Comparison of ENCODE assay signal across 34 cellular contexts in the genomic region with DNA sequence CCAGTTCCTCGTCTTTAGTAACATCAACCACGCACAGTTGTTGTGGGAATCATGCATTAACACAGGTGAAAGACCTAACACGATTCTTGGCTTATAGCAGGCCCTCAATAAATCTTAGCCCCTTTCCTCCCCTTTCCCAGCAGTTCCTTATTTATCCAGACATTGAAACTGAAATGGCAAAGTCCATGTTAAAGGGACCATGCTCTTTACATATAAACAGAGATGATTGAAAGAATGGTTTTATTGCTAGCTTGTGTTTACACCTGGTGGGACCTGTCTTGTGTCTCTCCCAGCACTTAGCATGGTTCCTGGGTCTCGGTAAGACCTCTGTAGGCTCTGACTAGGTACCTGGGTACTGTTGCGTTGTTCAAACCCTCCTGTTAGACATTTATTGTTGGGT.
A peak's percentile ranks its signal among the peaks of the same experiment; 100 is the strongest.
DNase-seq lines count a peak whose midpoint lies in the region; ATAC-seq, FAIRE-seq and TF ChIP-seq lines count a peak whose summit lies in the region.
"Had no signal": no experiment of that assay in that cellular context is flagged by ENCODE, and none has a peak within 500 bp of the region (broad histone marks: within the 10 kb centered on the region; RNA-seq: fewer than 3 reads in every experiment).

No MANE protein-coding gene starts in this region.

- H3K9me3 ChIP-seq in mucosa of descending colon (no peaks in the 10 kb centered on the region), neural progenitor cell (ENCODE audit: low read depth) (no peaks in the 10 kb centered on the region), small intestine (ENCODE audit: control insufficient read depth, low read depth) (no peaks in the 10 kb centered on the region)
- H3K9me3 ChIP-seq in CD8-positive, alpha-beta memory T cell (ENCODE audit: low read length), result no peaks in the 10 kb centered on the region
- H3K9me3 ChIP-seq: A549; BE2C; BLaER1; BLaER1 treated with 17β-estradiol and CSF1 and Interleukin-3, amounts not matched to agents 10 nM and 100 nM; Caco-2 had no signal

- H3K27ac Mint-ChIP-seq in neural progenitor cell, result peak overlapping the region; percentile 54
- H3K27ac Mint-ChIP-seq in CD8-positive, alpha-beta memory T cell, result no peak overlapping the region
- H3K27ac Mint-ChIP-seq: B cell; CD14-positive monocyte; CD4-positive, alpha-beta memory T cell; CD4-positive, alpha-beta T cell; CD4-positive, CD25-positive, alpha-beta regulatory T cell; CD8-positive, alpha-beta T cell had no signal

- WGBS in small intestine, 3 donors, result 41 to 59% (median 55%) methylated on average over 5 of the region's 5 CpGs

- peaks cover 9% of the 10 kb centered on the region for H3K9me3 Mint-ChIP-seq in neural progenitor cell
- peaks cover 3 to 14% (median 11%) of the 10 kb centered on the region in 5 donors for H3K9me3 Mint-ChIP-seq in CD8-positive, alpha-beta memory T cell

- H2AFZ ChIP-seq in neural progenitor cell (replicated peaks), result no peak overlapping the region

- no peak overlapping the region for H3K9ac ChIP-seq in neural progenitor cell
- H3K9ac ChIP-seq: BLaER1; BLaER1 treated with 17β-estradiol and CSF1 and Interleukin-3, amounts not matched to agents 10 nM and 100 nM had no signal

- H3F3A ChIP-seq in neural progenitor cell (ENCODE audit: low read depth), result no peaks in the 10 kb centered on the region

- H4K20me1 ChIP-seq in neural progenitor cell (ENCODE audit: low read depth), result no peaks in the 10 kb centered on the region
- H4K20me1 ChIP-seq: BLaER1; BLaER1 treated with 17β-estradiol and CSF1 and Interleukin-3, amounts not matched to agents 10 nM and 100 nM had no signal

- intact Hi-C loops in left colon (cut with DNase I, micrococcal nuclease), result no loop called here
- intact Hi-C loops in mucosa of descending colon (cut with DNase I, micrococcal nuclease), result no loop called here

- H3K27me3 Mint-ChIP-seq in neural progenitor cell (ENCODE audit: insufficient read depth, low read depth), result peaks cover 3% of the 10 kb centered on the region
- peaks cover 0 to 4% of the 10 kb centered on the region in 2 donors for H3K27me3 Mint-ChIP-seq in CD8-positive, alpha-beta memory T cell
- H3K27me3 Mint-ChIP-seq: B cell; CD4-positive, alpha-beta memory T cell had no signal

- POLR2A ChIA-PET in CD8-positive, alpha-beta memory T cell (lab: Charles Lee), result no interaction called here

- H3K4me2 ChIP-seq in neural progenitor cell, result no peak overlapping the region
- H3K4me2 ChIP-seq: A549; BLaER1; BLaER1 treated with 17β-estradiol and CSF1 and Interleukin-3, amounts not matched to agents 10 nM and 100 nM had no signal

- H3K4me3 ChIP-seq in mucosa of descending colon (no peak overlapping the region), neural progenitor cell (no peak overlapping the region), small intestine (ENCODE audit: low read depth in 1 of 2, low read length in 2 of 2) (no peak overlapping the region)
- H3K4me3 ChIP-seq in CD8-positive, alpha-beta memory T cell (ENCODE audit: low read length), result no peak overlapping the region
- H3K4me3 ChIP-seq: A549; BLaER1; BLaER1 treated with 17β-estradiol and CSF1 and Interleukin-3, amounts not matched to agents 10 nM and 100 nM had no signal

- peak; percentile 95 for ATAC-seq in left colon
- ATAC-seq in mucosa of descending colon, result peak; percentile 69
- no peak for ATAC-seq in stimulated activated naive CD8-positive, alpha-beta T cell treated with anti-CD3 and anti-CD28 coated beads, Interleukin-15, Interleukin-2, amounts not matched to agents 100 U/mL and 50 U/mL, for 24 hours
- ATAC-seq in GM18861 (IDR thresholded peaks at IDR 0.05; ENCODE audit: unreplicated experiment), result no peak
- ATAC-seq: A549; CD8-positive, alpha-beta T cell had no signal

- CTCF ChIA-PET in CD8-positive, alpha-beta memory T cell (lab: Charles Lee), result no interaction called here

- FAIRE-seq in small intestine (lab: Jason Lieb, UNC), result no peak
- FAIRE-seq: A204.1, A549, D721Med had no signal

- H3K4me3 Mint-ChIP-seq in neural progenitor cell, result no peak overlapping the region
- H3K4me3 Mint-ChIP-seq in CD8-positive, alpha-beta memory T cell, result no peak overlapping the region
- H3K4me3 Mint-ChIP-seq: B cell; CD14-positive monocyte; CD4-positive, alpha-beta memory T cell; CD4-positive, alpha-beta T cell; CD4-positive, CD25-positive, alpha-beta regulatory T cell; CD8-positive, alpha-beta T cell had no signal

- peaks cover 8% of the 10 kb centered on the region for H3K4me1 ChIP-seq in mucosa of descending colon (ENCODE audit: low read depth)
- peaks cover 3% of the 10 kb centered on the region for H3K4me1 ChIP-seq in neural progenitor cell
- no peaks in the 10 kb centered on the region for H3K4me1 ChIP-seq in small intestine (ENCODE audit: control insufficient read depth in 2 of 2, insufficient read depth in 1 of 2, low read depth in 1 of 2, low read length in 1 of 2)
- no peaks in the 10 kb centered on the region for H3K4me1 ChIP-seq in CD8-positive, alpha-beta memory T cell (ENCODE audit: insufficient read depth, low read length)
- H3K4me1 ChIP-seq: A549, BE2C, Caco-2 had no signal

- no peak overlapping the region for H3K27ac ChIP-seq in neural progenitor cell
- no peak overlapping the region for H3K27ac ChIP-seq in small intestine (ENCODE audit: low read depth in 1 of 2, low read length in 1 of 2)
- no peak overlapping the region for H3K27ac ChIP-seq in CD8-positive, alpha-beta memory T cell (ENCODE audit: low read depth, low read length)
- H3K27ac ChIP-seq: 22Rv1; A549; BLaER1; BLaER1 treated with 17β-estradiol and CSF1 and Interleukin-3, amounts not matched to agents 10 nM and 100 nM; C4-2B had no signal

- H3K79me2 ChIP-seq in neural progenitor cell (ENCODE audit: low read depth), result no peaks in the 10 kb centered on the region

- peaks cover 2% of the 10 kb centered on the region for H3K36me3 Mint-ChIP-seq in neural progenitor cell
- H3K36me3 Mint-ChIP-seq in CD8-positive, alpha-beta memory T cell, result no peaks in the 10 kb centered on the region
- H3K36me3 Mint-ChIP-seq: CD14-positive monocyte; CD4-positive, alpha-beta memory T cell; CD4-positive, CD25-positive, alpha-beta regulatory T cell; CD8-positive, alpha-beta T cell had no signal

- H3K36me3 ChIP-seq in mucosa of descending colon (ENCODE audit: low read depth) (no peaks in the 10 kb centered on the region), neural progenitor cell (no peaks in the 10 kb centered on the region), small intestine (ENCODE audit: control insufficient read depth in 2 of 2, insufficient read depth in 2 of 2, low read length in 2 of 2) (no peaks in the 10 kb centered on the region)
- no peaks in the 10 kb centered on the region for H3K36me3 ChIP-seq in CD8-positive, alpha-beta memory T cell (ENCODE audit: insufficient read depth, low read length)
- H3K36me3 ChIP-seq: BE2C; BLaER1; BLaER1 treated with 17β-estradiol and CSF1 and Interleukin-3, amounts not matched to agents 10 nM and 100 nM had no signal

- H3K27me3 ChIP-seq in neural progenitor cell, result no peaks in the 10 kb centered on the region
- H3K27me3 ChIP-seq in small intestine (ENCODE audit: control insufficient read depth in 2 of 2, insufficient read depth in 2 of 2, low read length in 2 of 2), result no peaks in the 10 kb centered on the region
- no peaks in the 10 kb centered on the region for H3K27me3 ChIP-seq in CD8-positive, alpha-beta memory T cell (ENCODE audit: insufficient read depth, low read length, poor library complexity, severe bottlenecking)
- H3K27me3 ChIP-seq: BE2C; BLaER1; BLaER1 treated with 17β-estradiol and CSF1 and Interleukin-3, amounts not matched to agents 10 nM and 100 nM had no signal

- no peak for DNase-seq in left colon
- peak in 1 of 3 donors; percentile 17 for DNase-seq in mucosa of descending colon
- DNase-seq in neural progenitor cell (ENCODE audit: low spot score), result no peak
- DNase-seq in small intestine, result peak; percentile 4
- no peak for DNase-seq in CD8-positive, alpha-beta memory T cell
- DNase-seq in stimulated activated naive CD8-positive, alpha-beta T cell treated with anti-CD3 and anti-CD28 coated beads, Interleukin-15, Interleukin-2, amounts not matched to agents 100 U/mL and 50 U/mL, for 24 hours, result no peak
- DNase-seq in foreskin melanocyte, result no peak
- DNase-seq: 8988T; ACHN; AML-193; BE2C; C1 segment of cervical spinal cord; Caco-2; Calu3; CD4-positive, alpha-beta memory T cell; CD4-positive, alpha-beta T cell; CD4-positive, CD25-positive, alpha-beta regulatory T cell; CD8-positive, alpha-beta T cell; COR-L47; DMS 273 treated with DMSO at 0.1 percent for 48 hours; DMS153; DMS53; DND-41; EL had no signal

- TF ChIP-seq CTCF in mucosa of descending colon (IDR thresholded peaks at IDR 0.05) (no peak), neural progenitor cell (IDR thresholded peaks at IDR 0.05) (no peak)

- peaks cover 19% of the 10 kb centered on the region for H3K4me1 Mint-ChIP-seq in neural progenitor cell
- H3K4me1 Mint-ChIP-seq in CD8-positive, alpha-beta memory T cell, result no peaks in the 10 kb centered on the region
- H3K4me1 Mint-ChIP-seq: B cell; CD14-positive monocyte; CD4-positive, alpha-beta memory T cell; CD4-positive, CD25-positive, alpha-beta regulatory T cell had no signal

Comparison
In these comparisons a context has a peak if more than half of its experiments do, and no peak if none do; other contexts are left out.
1. ATAC-seq: peak in left colon (single experiment) and mucosa of descending colon (single experiment); none in stimulated activated naive CD8-positive, alpha-beta T cell treated with anti-CD3 and anti-CD28 coated beads, Interleukin-15, Interleukin-2, amounts not matched to agents 100 U/mL and 50 U/mL, for 24 hours (single experiment) and GM18861 (single experiment).